Comparison of ENCODE assay signal across 21 cellular contexts in genomic region chr20:62784497-62784896, GRCh38.
"Had no signal": no experiment of that assay in that cellular context is flagged by ENCODE, and none has a peak within 500 bp of the region (broad histone marks: within the 10 kb centered on the region; RNA-seq: fewer than 3 reads in every experiment).

No MANE protein-coding gene starts in this region.

- H3K4me3 ChIP-seq: K562, SJSA1, SK-N-MC had no signal

- H3K27ac ChIP-seq: KMS-11, SJSA1, SK-N-MC had no signal

- H3K36me3 ChIP-seq: SJSA1 had no signal

- ATAC-seq: K562 had no signal

- H3K9me3 ChIP-seq: SJSA1 had no signal

- H3K4me2 ChIP-seq: KMS-11 had no signal

- H3K9ac ChIP-seq: KMS-11 had no signal

- H3K4me1 ChIP-seq: SJSA1 had no signal

- DNase-seq: Kasumi-1, MM.1S, NCI-H1092 treated with DMSO at 0.1 percent for 48 hours, NCI-H1436, NCI-H187, NCI-H2029, NCI-H2081 treated with DMSO at 0.1 percent for 48 hours, NCI-H2171, NCI-H226, NCI-H446, NCI-H510A, NCI-H524 treated with DMSO at 0.1 percent for 48 hours, NCI-H69, NCI-H774, Right ventricle myocardium superior, RPMI8226, SIG-M5 had no signal
